ENCODE assay signal across 9 cellular contexts in the genomic region with DNA sequence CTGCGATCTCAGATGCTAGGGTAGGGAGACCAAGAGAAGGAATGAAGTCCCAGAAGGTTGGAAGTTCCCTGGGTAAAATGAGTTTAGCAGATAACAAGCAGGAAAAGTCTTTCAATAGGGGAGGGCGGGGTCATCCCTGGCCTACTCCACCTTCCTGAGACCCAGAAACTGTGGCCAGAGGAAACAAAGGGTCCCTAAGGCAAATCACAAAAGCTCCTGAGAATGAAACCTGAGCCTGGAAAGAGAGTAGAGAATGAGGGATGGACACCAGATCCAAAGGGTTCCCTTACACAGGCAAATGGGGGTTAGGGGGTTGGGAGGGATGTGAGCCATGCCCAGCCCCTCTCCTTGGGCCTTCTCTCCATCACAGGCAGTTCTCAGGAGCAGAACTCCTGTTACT. TPM values are rescaled to one million over a fixed set of nuclear protein-coding genes. Genes with fewer than 3 reads are reported as not detected.
DNase-seq lines count a peak whose midpoint lies in the region; ATAC-seq and TF ChIP-seq lines count a peak whose summit lies in the region.
"Had no signal": no experiment of that assay in that cellular context is flagged by ENCODE, and none has a peak within 500 bp of the region (broad histone marks: within the 10 kb centered on the region; RNA-seq: fewer than 3 reads in every experiment).

No MANE protein-coding gene starts in this region.

- H3K4me3 Mint-ChIP-seq in activated CD4-positive, alpha-beta memory T cell treated with anti-CD3 and anti-CD28 coated beads for 36 hours: no peak overlapping the region
- no peak overlapping the region for H3K4me3 Mint-ChIP-seq in activated CD4-positive, alpha-beta memory T cell treated with anti-CD3 and anti-CD28 coated beads, Interleukin-2, amount 10 ng/mL, durations not matched to agents 7 days and 5 days

- peaks cover 80% of the 10 kb centered on the region for H3K4me1 Mint-ChIP-seq in activated CD4-positive, alpha-beta memory T cell treated with anti-CD3 and anti-CD28 coated beads for 36 hours (ENCODE audit: low read depth)
- peaks cover 87% of the 10 kb centered on the region for H3K4me1 Mint-ChIP-seq in activated CD4-positive, alpha-beta memory T cell treated with anti-CD3 and anti-CD28 coated beads, Interleukin-2, amount 10 ng/mL, durations not matched to agents 7 days and 5 days

- no peaks in the 10 kb centered on the region for H3K9me3 Mint-ChIP-seq in activated CD4-positive, alpha-beta memory T cell treated with anti-CD3 and anti-CD28 coated beads for 36 hours
- no peaks in the 10 kb centered on the region for H3K9me3 Mint-ChIP-seq in activated CD4-positive, alpha-beta memory T cell treated with anti-CD3 and anti-CD28 coated beads, Interleukin-2, amount 10 ng/mL, durations not matched to agents 7 days and 5 days

- no peaks in the 10 kb centered on the region for H3K27me3 ChIP-seq in muscle layer of duodenum (ENCODE audit: low read depth, low read length)
- H3K27me3 ChIP-seq in tibial artery: no peaks in the 10 kb centered on the region
- no peaks in the 10 kb centered on the region for H3K27me3 ChIP-seq in A673 (replicated peaks; ENCODE audit: insufficient read depth, low read depth, low read length, poor library complexity)

- DNase-seq in activated CD4-positive, alpha-beta memory T cell treated with anti-CD3 and anti-CD28 coated beads for 36 hours: no peak
- no peak for DNase-seq in activated CD4-positive, alpha-beta memory T cell treated with anti-CD3 and anti-CD28 coated beads, Interleukin-2, amount 10 ng/mL, durations not matched to agents 7 days and 5 days
- peak; percentile 72 for DNase-seq in ecto neural progenitor cell (ENCODE audit: low spot score)
- peak in 1 of 2 donors; percentile 55 for DNase-seq in tibial artery
- DNase-seq in RPMI8226: no peak
- no peak for DNase-seq in A673 (ENCODE audit: low spot score)
- DNase-seq: NCI-H146 had no signal

- H3K27me3 Mint-ChIP-seq in activated CD4-positive, alpha-beta memory T cell treated with anti-CD3 and anti-CD28 coated beads for 36 hours: no peaks in the 10 kb centered on the region
- no peaks in the 10 kb centered on the region for H3K27me3 Mint-ChIP-seq in activated CD4-positive, alpha-beta memory T cell treated with anti-CD3 and anti-CD28 coated beads, Interleukin-2, amount 10 ng/mL, durations not matched to agents 7 days and 5 days

- TF ChIP-seq CTCF in tibial artery (IDR thresholded peaks at IDR 0.05) (no peak), A673 (conservative IDR thresholded peaks at IDR 0.05; ENCODE audit: low read depth, low read length) (no peak)

- H3K9me3 ChIP-seq in muscle layer of duodenum (ENCODE audit: control insufficient read depth in 1 of 2, low read length in 2 of 2) (no peaks in the 10 kb centered on the region), tibial artery (no peaks in the 10 kb centered on the region), A673 (ENCODE audit: low read depth, low read length, poor library complexity, severe bottlenecking) (no peaks in the 10 kb centered on the region)

- H3K4me3 ChIP-seq in muscle layer of duodenum (ENCODE audit: low read depth in 1 of 2, low read length in 2 of 2) (no peak overlapping the region), tibial artery (no peak overlapping the region), A673 (ENCODE audit: low read depth, low read length, poor library complexity, severe bottlenecking) (no peak overlapping the region)

- H3K4me1 ChIP-seq in muscle layer of duodenum (ENCODE audit: control insufficient read depth in 1 of 2, insufficient read depth in 2 of 2, low read length in 2 of 2) (peaks cover 68 to 85% of the 10 kb centered on the region in 2 donors), tibial artery (peaks cover 11 to 97% (median 91%) of the 10 kb centered on the region in 4 donors), A673 (ENCODE audit: insufficient read depth, low read length, poor library complexity, severe bottlenecking) (peaks cover 26% of the 10 kb centered on the region)

- H3K36me3 ChIP-seq in muscle layer of duodenum (ENCODE audit: control insufficient read depth in 1 of 2, insufficient read depth in 2 of 2, low read length in 2 of 2) (peaks cover 0 to 6% of the 10 kb centered on the region in 2 donors), tibial artery (no peaks in the 10 kb centered on the region), A673 (ENCODE audit: insufficient read depth, low read length, poor library complexity, severe bottlenecking) (no peaks in the 10 kb centered on the region)

- peak overlapping the region; percentile 42 for H3K27ac Mint-ChIP-seq in activated CD4-positive, alpha-beta memory T cell treated with anti-CD3 and anti-CD28 coated beads for 36 hours
- no peak overlapping the region for H3K27ac Mint-ChIP-seq in activated CD4-positive, alpha-beta memory T cell treated with anti-CD3 and anti-CD28 coated beads, Interleukin-2, amount 10 ng/mL, durations not matched to agents 7 days and 5 days

- no peaks in the 10 kb centered on the region for H3K36me3 Mint-ChIP-seq in activated CD4-positive, alpha-beta memory T cell treated with anti-CD3 and anti-CD28 coated beads for 36 hours
- no peaks in the 10 kb centered on the region for H3K36me3 Mint-ChIP-seq in activated CD4-positive, alpha-beta memory T cell treated with anti-CD3 and anti-CD28 coated beads, Interleukin-2, amount 10 ng/mL, durations not matched to agents 7 days and 5 days (ENCODE audit: low read depth)

- intact Hi-C loops in activated CD4-positive, alpha-beta memory T cell treated with anti-CD3 and anti-CD28 coated beads for 36 hours (cut with micrococcal nuclease): loop anchor here (2.0 to 5.0 kb wide), 2 partner anchors 41 to 83 kb away; no protein-coding TSS in a partner anchor
- intact Hi-C loops in tibial artery (cut with DNase I; ENCODE audit: low total_unique reads): loop anchor here (5.0 kb wide), 2 partner anchors 48 to 57 kb away; partner anchors contain the start of gene THRA
- intact Hi-C loops in A673 (cut with micrococcal nuclease; ENCODE audit: unreplicated experiment): loop anchor here (5.0 kb wide), 1 partner anchor 182 kb away; no protein-coding TSS in a partner anchor

- BruUV-seq in A673 (replicated peaks; lab: Mats Ljungman, UMichigan): no TSS peak

- CTCF ChIA-PET in activated CD4-positive, alpha-beta memory T cell treated with anti-CD3 and anti-CD28 coated beads for 36 hours (lab: Charles Lee): interaction anchor here (1.0 to 6.3 kb wide), 8 partner anchors 10 to 84 kb away, joined by 4 to 159 read pairs (median 16); partner anchors contain the start of genes NR1D1 and THRA
- CTCF ChIA-PET in activated CD4-positive, alpha-beta memory T cell treated with anti-CD3 and anti-CD28 coated beads, Interleukin-2, amount 10 ng/mL, durations not matched to agents 7 days and 5 days (lab: Charles Lee): interaction anchor here (0.6 to 7.4 kb wide), 12 partner anchors 10 to 117 kb away, joined by 3 to 141 read pairs (median 4); partner anchors contain the start of genes MSL1 and NR1D1
- CTCF ChIA-PET in A673 (lab: Charles Lee): no interaction called here

- H3K27ac ChIP-seq in muscle layer of duodenum (ENCODE audit: low read length) (peak overlapping the region; percentile 90), tibial artery (peak overlapping the region; percentile 94 to 98), A673 (ENCODE audit: low read depth, low read length, poor library complexity, severe bottlenecking) (no peak overlapping the region)

- POLR2A ChIA-PET in activated CD4-positive, alpha-beta memory T cell treated with anti-CD3 and anti-CD28 coated beads for 36 hours (lab: Charles Lee): interaction anchor here (1.9 kb wide), 1 partner anchor 10 kb away, joined by 5 read pairs; the partner anchor contains the start of gene NR1D1
- POLR2A ChIA-PET in activated CD4-positive, alpha-beta memory T cell treated with anti-CD3 and anti-CD28 coated beads, Interleukin-2, amount 10 ng/mL, durations not matched to agents 7 days and 5 days (lab: Charles Lee): interaction anchor here (1.3 to 6.9 kb wide), 6 partner anchors 12 to 109 kb away, joined by 5 to 132 read pairs (median 10); partner anchors contain the start of genes CASC3, MED24, MSL1 and NR1D1
- POLR2A ChIA-PET in A673 (lab: Charles Lee; ENCODE audit: low non-redundant PET): no interaction called here

- no peak for ATAC-seq in GM21737 (IDR thresholded peaks at IDR 0.05; ENCODE audit: unreplicated experiment)

RNA-seq across cellular contexts. Expression of gene NR1D1, which starts 9.6 kb away (rescaled TPM):
- 1 to 10 TPM; 6.7 to 7.3 TPM for total RNA-seq in activated CD4-positive, alpha-beta memory T cell treated with anti-CD3 and anti-CD28 coated beads for 36 hours
- 1 to 10 TPM; 5.2 to 5.9 TPM for total RNA-seq in activated CD4-positive, alpha-beta memory T cell treated with anti-CD3 and anti-CD28 coated beads, Interleukin-2, amount 10 ng/mL, durations not matched to agents 7 days and 5 days
- total RNA-seq in A673 (2021): 1.9 and 2.6 TPM in 2 replicates

RNA-seq across cellular contexts. Expression of gene MSL1, which starts 11.7 kb away (rescaled TPM):
- 10 to 100 TPM; 77.9 to 80.6 TPM for total RNA-seq in activated CD4-positive, alpha-beta memory T cell treated with anti-CD3 and anti-CD28 coated beads for 36 hours
- 100 to 1,000 TPM; 102 to 103 TPM for total RNA-seq in activated CD4-positive, alpha-beta memory T cell treated with anti-CD3 and anti-CD28 coated beads, Interleukin-2, amount 10 ng/mL, durations not matched to agents 7 days and 5 days
- total RNA-seq in A673 (2021): 56.9 and 59.9 TPM in 2 replicates

RNA-seq across cellular contexts. Expression of gene CASC3, which starts 30.3 kb away (rescaled TPM):
- total RNA-seq in activated CD4-positive, alpha-beta memory T cell treated with anti-CD3 and anti-CD28 coated beads for 36 hours: 100 to 1,000 TPM in 1 of 2 experiments, 10 to 100 TPM in 1; 96.1 to 102 TPM
- 10 to 100 TPM; 84.5 to 89.1 TPM for total RNA-seq in activated CD4-positive, alpha-beta memory T cell treated with anti-CD3 and anti-CD28 coated beads, Interleukin-2, amount 10 ng/mL, durations not matched to agents 7 days and 5 days
- 65.1 and 66.5 TPM in 2 replicates for total RNA-seq in A673 (2021)

RNA-seq across cellular contexts. Expression of gene THRA, which starts 47.3 kb away (rescaled TPM):
- total RNA-seq in activated CD4-positive, alpha-beta memory T cell treated with anti-CD3 and anti-CD28 coated beads for 36 hours: 10 to 100 TPM; 12.5 to 13.4 TPM
- total RNA-seq in activated CD4-positive, alpha-beta memory T cell treated with anti-CD3 and anti-CD28 coated beads, Interleukin-2, amount 10 ng/mL, durations not matched to agents 7 days and 5 days: 1 to 10 TPM; 8.4 TPM
- 14.5 and 18.7 TPM in 2 replicates for total RNA-seq in A673 (2021)

RNA-seq across cellular contexts. Expression of gene MED24, which starts 55.8 kb away (rescaled TPM):
- total RNA-seq in activated CD4-positive, alpha-beta memory T cell treated with anti-CD3 and anti-CD28 coated beads for 36 hours: 10 to 100 TPM; 89.2 to 99.9 TPM
- total RNA-seq in activated CD4-positive, alpha-beta memory T cell treated with anti-CD3 and anti-CD28 coated beads, Interleukin-2, amount 10 ng/mL, durations not matched to agents 7 days and 5 days: 10 to 100 TPM; 82.2 to 84.2 TPM
- 48.7 and 50.7 TPM in 2 replicates for total RNA-seq in A673 (2021)
